Comparison of ENCODE assay signal across 8 cellular contexts in the genomic region with DNA sequence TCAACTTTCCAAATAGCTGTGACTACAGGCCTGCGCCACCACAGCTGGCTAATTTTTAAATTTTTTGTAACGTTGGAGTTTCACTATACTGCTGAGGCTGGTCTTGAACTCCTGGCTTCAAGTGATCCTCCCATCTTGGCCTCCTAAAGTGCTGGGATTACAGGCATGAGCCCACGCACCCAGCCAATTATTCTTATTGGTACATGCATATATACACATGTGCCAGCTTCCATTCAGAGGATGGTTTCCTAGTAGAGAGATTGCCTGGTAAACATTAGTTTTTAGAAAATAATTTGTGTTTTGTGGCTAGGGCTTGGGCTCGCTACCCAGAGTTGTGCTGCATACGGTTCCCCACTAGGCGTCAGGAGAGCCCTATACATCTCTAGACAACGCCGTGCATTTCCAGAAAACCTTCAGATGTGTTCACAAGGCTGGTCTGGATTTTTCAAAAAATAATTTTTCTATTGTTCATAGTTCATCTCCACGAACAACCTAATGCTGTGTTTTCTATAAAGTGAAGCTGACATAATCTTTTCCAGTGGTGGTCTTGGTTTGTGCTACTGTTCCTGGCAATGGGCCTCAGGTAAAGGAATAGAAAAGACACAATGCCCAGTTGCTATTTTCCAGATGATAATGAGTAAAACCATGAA. TPM values are rescaled to one million over a fixed set of nuclear protein-coding genes. Genes with fewer than 3 reads are reported as not detected.
A peak's percentile ranks its signal among the peaks of the same experiment; 100 is the strongest.
DNase-seq lines count a peak whose midpoint lies in the region; ATAC-seq, FAIRE-seq and TF ChIP-seq lines count a peak whose summit lies in the region.

No MANE protein-coding gene starts in this region.

- no peak overlapping the region for H3K27ac Mint-ChIP-seq in natural killer cell

- peaks cover 7 to 10% of the 10 kb centered on the region in 2 donors for H3K27me3 Mint-ChIP-seq in natural killer cell (ENCODE audit: low read depth in 2 of 2)

- no peak overlapping the region for H3K4me3 ChIP-seq in fibroblast of mammary gland (ENCODE audit: control insufficient read depth, low read depth, low read length)

- no peaks in the 10 kb centered on the region for H3K4me1 Mint-ChIP-seq in natural killer cell

- TF ChIP-seq CTCF in fibroblast of mammary gland (conservative IDR thresholded peaks at IDR 0.05; ENCODE audit: control insufficient read depth, insufficient read depth, low read depth, low read length), result peak; percentile 99
- peak; percentile 71 for TF ChIP-seq CTCF in natural killer cell (IDR thresholded peaks at IDR 0.05)

- H3K9me3 Mint-ChIP-seq in natural killer cell, result no peaks in the 10 kb centered on the region

- peak; percentile 16 for DNase-seq in NCI-H2107 treated with DMSO at 0.1 percent for 48 hours (lab: John Stamatoyannopoulos, UW; ENCODE audit: unreplicated experiment)
- DNase-seq in NCI-H2107 (lab: John Stamatoyannopoulos, UW), result no peak
- DNase-seq in NCI-H748 treated with DMSO at 0.1 percent for 48 hours (lab: John Stamatoyannopoulos, UW), result peak; percentile 52
- DNase-seq in activated T-cell treated with anti-CD3 and anti-CD28 coated beads, Interleukin-2, amount 50 U/mL, for 1 hour, result peak; percentile 48
- peak; percentile 72 for DNase-seq in fibroblast of mammary gland (ENCODE audit: low read depth)
- DNase-seq in natural killer cell, result peak; percentile 29
- DNase-seq in urothelium cell line (ENCODE audit: low spot score), result peak; percentile 82

- H3K36me3 Mint-ChIP-seq in natural killer cell, result no peaks in the 10 kb centered on the region

- ATAC-seq in HG03095 (IDR thresholded peaks at IDR 0.05; ENCODE audit: unreplicated experiment) (peak; percentile 65), natural killer cell (peak; percentile 79 to 96 (median 89))

- FAIRE-seq in urothelium cell line (lab: Jason Lieb, UNC), result no peak

- intact Hi-C loops in natural killer cell (cut with micrococcal nuclease), result loop anchor here (1.0 to 5.0 kb wide), 2 partner anchors 269 to 541 kb away; no protein-coding TSS in a partner anchor

- no peak overlapping the region for H3K4me3 Mint-ChIP-seq in natural killer cell

RNA-seq across cellular contexts. Expression of gene AFG3L2, which starts 14.6 kb away (rescaled TPM):
- total RNA-seq in natural killer cell, result 10 to 100 TPM; 31.9 to 36.4 (median 35.9) TPM

RNA-seq across cellular contexts. Expression of gene PRELID3A, which starts 16.1 kb away (rescaled TPM):
- total RNA-seq in natural killer cell, result not detected
